ENCODE assay signal across 8 cellular contexts in the genomic region with DNA sequence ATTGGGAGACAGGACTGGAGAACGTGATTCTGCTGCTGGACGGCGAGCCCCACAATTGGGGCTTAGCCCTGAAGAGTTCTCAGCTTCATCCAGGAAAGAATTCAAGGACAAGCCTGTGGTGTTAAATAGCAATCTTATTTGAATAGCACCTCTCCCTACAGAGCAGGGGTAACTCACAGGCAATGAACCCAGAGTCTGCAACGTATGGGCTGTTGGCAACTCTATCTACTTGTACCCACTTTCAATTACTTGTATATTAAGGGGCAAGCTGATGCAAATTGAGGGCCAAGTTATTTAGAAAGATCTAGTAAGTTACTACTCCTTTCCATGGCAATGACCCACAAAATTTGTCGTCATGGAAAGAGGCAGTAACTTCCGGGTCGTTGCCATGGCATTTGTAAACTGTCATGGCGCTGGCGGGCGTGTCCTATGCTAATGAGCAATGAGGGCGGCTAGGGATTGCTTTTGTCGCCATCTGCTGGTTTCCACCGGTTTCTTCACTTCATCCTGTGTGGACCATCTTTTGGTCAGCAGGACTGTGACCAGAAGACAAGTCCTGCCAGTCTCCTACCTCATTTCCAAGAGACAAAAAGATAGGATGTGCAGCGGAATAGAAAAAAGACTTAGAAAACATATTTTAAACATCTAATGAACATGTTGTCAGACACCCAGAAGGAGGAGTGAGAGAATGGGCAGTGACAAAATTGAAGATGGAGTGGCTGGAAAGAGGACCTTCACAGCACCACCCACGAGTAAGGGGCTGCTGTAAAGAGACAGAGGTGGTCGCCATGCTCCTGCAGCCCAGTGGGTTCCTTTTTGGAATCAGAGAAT. TPM values are rescaled to one million over a fixed set of nuclear protein-coding genes. Genes with fewer than 3 reads are reported as not detected.
DNase-seq lines count a peak whose midpoint lies in the region; ATAC-seq and TF ChIP-seq lines count a peak whose summit lies in the region.

No MANE protein-coding gene starts in this region.

- TF ChIP-seq CTCF in CD14-positive monocyte (IDR thresholded peaks at IDR 0.05), result peak; percentile 85
- TF ChIP-seq CTCF in lower leg skin (IDR thresholded peaks at IDR 0.05), result peak in 1 of 3 donors; percentile 76

- H3K4me3 ChIP-seq in lower leg skin (ENCODE audit: low read depth, poor library complexity, severe bottlenecking), result no peak overlapping the region

- ATAC-seq in GM19455 (IDR thresholded peaks at IDR 0.05; ENCODE audit: unreplicated experiment) (peak; percentile 90), HG03571 (IDR thresholded peaks at IDR 0.05; ENCODE audit: unreplicated experiment) (peak; percentile 93)

- peak overlapping the region; percentile 85 to 95 (median 90) for H3K27ac Mint-ChIP-seq in CD14-positive monocyte

- H3K9me3 Mint-ChIP-seq in CD14-positive monocyte, result peaks cover 0 to 3% (median 0%) of the 10 kb centered on the region in 7 donors

- no peaks in the 10 kb centered on the region for H3K36me3 Mint-ChIP-seq in CD14-positive monocyte

- DNase-seq in CD14-positive monocyte (ENCODE audit: low spot score) (peak; percentile 97), NCI-H774 (lab: John Stamatoyannopoulos, UW) (peak; percentile 85), dermis blood vessel endothelial cell (peak; percentile 98), lower leg skin (ENCODE audit: low spot score in 2 of 2) (peak; percentile 93 to 98)
- DNase-seq in activated CD4-positive, alpha-beta T cell treated with anti-CD3 and anti-CD28 coated beads, Interleukin-2, amount 50 U/mL, for 4 hours, result peak; percentile 93 to 95
- DNase-seq in stimulated activated CD4-positive, alpha-beta T cell treated with anti-CD3 and anti-CD28 coated beads, TNF-alpha, amount 100 ng/mL, for 1 hour (ENCODE audit: low read depth in 3 of 3, low spot score in 1 of 3), result peak; percentile 78 to 84 (median 83)

- intact Hi-C loops in CD14-positive monocyte (cut with micrococcal nuclease), result loop anchor here (1.0 to 5.0 kb wide), 3 partner anchors 46 to 111 kb away; a partner anchor contains a TSS
- intact Hi-C loops in lower leg skin (cut with DNase I; ENCODE audit: low total_unique reads), result loop anchor here (5.0 kb wide), 1 partner anchor 111 kb away; no protein-coding TSS in a partner anchor

- WGBS in lower leg skin, 2 donors, result 27 to 28% methylated on average over 16 of the region's 16 CpGs

- H3K4me3 Mint-ChIP-seq in CD14-positive monocyte, result no peak overlapping the region

- H3K27me3 Mint-ChIP-seq in CD14-positive monocyte (ENCODE audit: low read depth in 3 of 3), result peaks cover 0 to 1% (median 0%) of the 10 kb centered on the region in 3 donors

- TF ChIP-seq POLR2A in lower leg skin (IDR thresholded peaks at IDR 0.05), result no peak

- peaks cover 12% of the 10 kb centered on the region for H3K4me1 Mint-ChIP-seq in CD14-positive monocyte

RNA-seq across cellular contexts. Expression of a gene that starts 45.8 kb away (rescaled TPM):
- polyA plus RNA-seq in CD14-positive monocyte, result 10 to 100 TPM; 10.7 to 22.8 TPM
- total RNA-seq in dermis blood vessel endothelial cell (134 and 145 TPM in 2 replicates), lower leg skin (10 to 100 TPM; 10.7 to 30.3 (median 18.5) TPM)

RNA-seq across cellular contexts. Expression of a gene that starts 49.2 kb away (rescaled TPM):
- polyA plus RNA-seq in CD14-positive monocyte, result 10 to 100 TPM in 1 of 2 donors, 1 to 10 TPM in 1; 9.1 to 15.1 TPM
- total RNA-seq in dermis blood vessel endothelial cell (25.4 and 28.2 TPM in 2 replicates), lower leg skin (10 to 100 TPM in 1 of 4 donors, 1 to 10 TPM in 3; 4.9 to 15.2 (median 7.9) TPM)

RNA-seq across cellular contexts. Expression of a gene that starts 49.2 kb away (rescaled TPM):
- 1 to 10 TPM; 9.0 to 9.1 TPM for polyA plus RNA-seq in CD14-positive monocyte
- total RNA-seq in dermis blood vessel endothelial cell, result 23.6 and 25.7 TPM in 2 replicates
- total RNA-seq in lower leg skin, result 10 to 100 TPM; 18.3 to 35.5 (median 28.2) TPM
